In the genomic region with DNA sequence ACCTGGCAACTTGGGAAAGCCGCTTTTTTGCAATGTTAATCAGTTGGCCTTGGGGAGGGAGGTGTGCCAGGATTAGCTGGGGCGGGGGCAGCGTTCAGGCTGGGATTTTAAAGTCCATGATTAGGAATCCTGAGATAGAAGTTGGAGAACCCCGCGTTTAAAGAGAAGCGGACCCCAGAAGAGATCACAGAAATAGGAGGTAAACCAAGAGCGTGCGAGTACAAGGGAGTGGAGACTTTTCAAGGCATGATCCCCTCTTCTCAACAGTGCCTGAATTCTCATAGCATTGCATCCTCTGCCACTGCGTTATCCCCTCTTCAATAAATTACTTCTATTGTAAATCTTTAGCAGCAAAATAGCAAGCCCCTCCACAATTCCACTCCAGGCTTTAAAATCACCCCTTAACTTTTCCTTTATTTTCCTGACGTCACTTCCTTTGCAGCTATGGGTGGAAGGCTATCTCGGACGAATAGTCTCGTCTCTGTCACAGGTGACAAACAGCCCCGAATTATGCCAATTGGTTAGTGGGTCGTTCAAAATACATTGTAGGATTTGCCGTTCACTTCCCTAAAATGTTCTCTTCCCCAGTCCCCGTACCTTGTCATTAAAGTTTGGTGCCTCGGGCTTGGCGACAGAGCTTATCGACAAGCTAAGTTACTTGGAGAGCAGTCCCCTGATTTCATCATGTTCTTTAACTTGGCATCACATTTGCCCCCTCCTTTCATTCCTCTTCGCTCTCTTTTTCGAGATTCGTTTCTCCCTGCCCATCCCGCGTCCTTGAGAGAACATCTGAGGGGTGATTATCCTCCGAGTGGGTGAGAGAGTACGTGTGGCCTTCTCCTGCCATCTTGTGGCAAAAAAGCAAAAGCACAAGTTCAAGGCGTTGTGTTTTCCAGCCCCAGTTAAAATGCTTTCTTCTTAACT, we compare ENCODE assay signal across 8 cellular contexts. TPM values are rescaled to one million over a fixed set of nuclear protein-coding genes. Genes with fewer than 3 reads are reported as not detected.
A peak's percentile ranks its signal among the peaks of the same experiment; 100 is the strongest.
DNase-seq lines count a peak whose midpoint lies in the region; ATAC-seq, FAIRE-seq and TF ChIP-seq lines count a peak whose summit lies in the region.

No MANE protein-coding gene starts in this region.

- WGBS in small intestine, 3 donors, result 0 to 1% (median 0%) methylated on average over 28 of the region's 28 CpGs

- peaks cover 0 to 3% of the 10 kb centered on the region in 2 donors for H3K4me1 ChIP-seq in small intestine (ENCODE audit: control insufficient read depth in 2 of 2, insufficient read depth in 1 of 2, low read depth in 1 of 2, low read length in 1 of 2)

- ATAC-seq in GM21526 (IDR thresholded peaks at IDR 0.05; ENCODE audit: low FRiP score, unreplicated experiment), result no peak

- FAIRE-seq in islet of Langerhans (lab: Jason Lieb, UNC), result peak; percentile 81
- FAIRE-seq in small intestine (lab: Jason Lieb, UNC), result no peak

- TF ChIP-seq POLR2A in GM19193 (IDR thresholded peaks at IDR 0.05; ENCODE audit: extremely low read depth, insufficient read depth, insufficient read length), result peak; percentile 52

- H3K36me3 ChIP-seq in small intestine (ENCODE audit: control insufficient read depth in 2 of 2, insufficient read depth in 2 of 2, low read length in 2 of 2), result no peaks in the 10 kb centered on the region

- peak; percentile 58 for DNase-seq in AG09309 (ENCODE audit: low read depth)
- peak; percentile 64 for DNase-seq in NCI-H2107 treated with DMSO at 0.1 percent for 48 hours (lab: John Stamatoyannopoulos, UW; ENCODE audit: unreplicated experiment)
- DNase-seq in UCSD-AML1 (lab: John Stamatoyannopoulos, UW; ENCODE audit: unreplicated experiment), result peak; percentile 55
- DNase-seq in cerebellar cortex (ENCODE audit: low spot score), result peak; percentile 92
- DNase-seq in small intestine, result peak; percentile 83

- peak overlapping the region; percentile 86 to 93 for H3K27ac ChIP-seq in small intestine (ENCODE audit: low read depth in 1 of 2, low read length in 1 of 2)

- H3K27me3 ChIP-seq in small intestine (ENCODE audit: control insufficient read depth in 2 of 2, insufficient read depth in 2 of 2, low read length in 2 of 2), result no peaks in the 10 kb centered on the region

- H3K4me3 ChIP-seq in AG09309 (ENCODE audit: control insufficient read depth, low read depth, low read length) (peak overlapping the region; percentile 44), small intestine (ENCODE audit: low read depth in 1 of 2, low read length in 2 of 2) (peak overlapping the region; percentile 40 to 73)

- H3K9me3 ChIP-seq in small intestine (ENCODE audit: control insufficient read depth, low read depth), result no peaks in the 10 kb centered on the region

- TF ChIP-seq CTCF in AG09309 (IDR thresholded peaks at IDR 0.05; ENCODE audit: control insufficient read depth, insufficient read depth, low read depth, low read length, missing control alignments), result peak; percentile 85

RNA-seq across cellular contexts. Expression of gene OR2B2, which starts 17.1 kb away (rescaled TPM):
- polyA plus RNA-seq in small intestine, result not detected
